ENCODE assay signal across 25 cellular contexts in genomic region chr12:65343801-65344200, GRCh38.
"Had no signal": no experiment of that assay in that cellular context is flagged by ENCODE, and none has a peak within 500 bp of the region (broad histone marks: within the 10 kb centered on the region; RNA-seq: fewer than 3 reads in every experiment).

No MANE protein-coding gene starts in this region.

- H2AFZ ChIP-seq: hepatocyte had no signal

- H3K4me1 ChIP-seq: colonic mucosa, esophagus squamous epithelium, psoas muscle, right atrium auricular region, sigmoid colon, stomach, transverse colon had no signal

- H3K4me2 ChIP-seq: hepatocyte had no signal

- H3K4me3 ChIP-seq: colonic mucosa, esophagus squamous epithelium, hepatocyte, lung, psoas muscle, right atrium auricular region, sigmoid colon, skin epidermis, stomach, thoracic aorta, transverse colon had no signal

- H3K36me3 ChIP-seq: colonic mucosa, esophagus squamous epithelium, neutrophil, right atrium auricular region, stomach, transverse colon had no signal

- H3K4me1 Mint-ChIP-seq: naive B cell, nephron had no signal

- H3K79me2 ChIP-seq: hepatocyte had no signal

- ATAC-seq: left cardiac atrium, left ventricle myocardium superior, psoas muscle had no signal

- H3K4me3 Mint-ChIP-seq: naive B cell, nephron had no signal

- H3K36me3 Mint-ChIP-seq: naive B cell had no signal

- H3K27ac Mint-ChIP-seq: naive B cell, nephron had no signal

- H3K27me3 ChIP-seq: colonic mucosa, esophagus squamous epithelium, hepatocyte, neutrophil, right atrium auricular region, sigmoid colon, stomach, transverse colon had no signal

- DNase-seq: colonic mucosa; dermis blood vessel endothelial cell; esophagus squamous epithelium; foreskin fibroblast; head of caudate nucleus; kidney; left cardiac atrium; left ventricle myocardium superior; mesenchymal stem cell; naive B cell; psoas muscle; sigmoid colon; stimulated activated CD4-positive, alpha-beta T cell treated with anti-CD3 and anti-CD28 coated beads, Interleukin-2, amount 100 ng/mL, for 24 hours; stimulated activated CD4-positive, alpha-beta T cell treated with anti-CD3 and anti-CD28 coated beads, Interleukin-4, amount 100 ng/mL, for 4 hours; stimulated activated naive CD4-positive, alpha-beta T cell; stomach; substantia nigra; transverse colon had no signal

- H3K9me3 ChIP-seq: colonic mucosa, esophagus squamous epithelium, neutrophil, right atrium auricular region, sigmoid colon, stomach, thoracic aorta, transverse colon had no signal

- H3K27ac ChIP-seq: colonic mucosa, esophagus squamous epithelium, hepatocyte, neutrophil, psoas muscle, right atrium auricular region, sigmoid colon, skin epidermis, stomach, thoracic aorta, transverse colon had no signal

- H3K27me3 Mint-ChIP-seq: naive B cell had no signal
